9 cellular contexts compared by ENCODE assay signal in genomic region chr7:74355091-74355490, GRCh38.
DNase-seq lines count a peak whose midpoint lies in the region; ATAC-seq, FAIRE-seq and TF ChIP-seq lines count a peak whose summit lies in the region.
"Had no signal": no experiment of that assay in that cellular context is flagged by ENCODE, and none has a peak within 500 bp of the region (broad histone marks: within the 10 kb centered on the region; RNA-seq: fewer than 3 reads in every experiment).

No MANE protein-coding gene starts in this region.

- H3K4me1 Mint-ChIP-seq in naive thymus-derived CD8-positive, alpha-beta T cell, result no peaks in the 10 kb centered on the region

- peaks cover 0 to 13% (median 0%) of the 10 kb centered on the region in 9 donors for H3K9me3 Mint-ChIP-seq in naive thymus-derived CD8-positive, alpha-beta T cell

- H3K27me3 Mint-ChIP-seq in naive thymus-derived CD8-positive, alpha-beta T cell, result no peaks in the 10 kb centered on the region

- peaks cover 2 to 10% (median 6%) of the 10 kb centered on the region in 3 donors for H3K36me3 Mint-ChIP-seq in naive thymus-derived CD8-positive, alpha-beta T cell

- POLR2A ChIA-PET in naive thymus-derived CD8-positive, alpha-beta T cell (lab: Charles Lee), result no interaction called here

- ATAC-seq in naive thymus-derived CD8-positive, alpha-beta T cell, result no peak

- H3K27ac ChIP-seq in 22Rv1, result peak overlapping the region; percentile 70

- peak; percentile 77 for DNase-seq in H54 (ENCODE audit: insufficient read length, low spot score)
- DNase-seq in SW 1271 (lab: John Stamatoyannopoulos, UW), result peak; percentile 13 to 78
- peak; percentile 65 for DNase-seq in fibroblast of the conjunctiva (ENCODE audit: low read depth)
- no peak for DNase-seq in T-helper 1 cell
- DNase-seq in NCI-H2171 treated with DMSO at 0.1 percent for 48 hours (lab: John Stamatoyannopoulos, UW), result no peak
- no peak for DNase-seq in stimulated activated CD4-positive, alpha-beta T cell treated with anti-CD3 and anti-CD28 coated beads, Interleukin-2, amount 100 ng/mL, for 24 hours
- DNase-seq in naive thymus-derived CD8-positive, alpha-beta T cell, result no peak
- DNase-seq: GDM1 had no signal

- TF ChIP-seq POLR2A in H54 (IDR thresholded peaks at IDR 0.05; ENCODE audit: low read depth, low read length), result no peak

- H3K27ac Mint-ChIP-seq in naive thymus-derived CD8-positive, alpha-beta T cell, result no peak overlapping the region

- peak; percentile 50 for FAIRE-seq in H54 (lab: Jason Lieb, UNC)

- H3K4me3 Mint-ChIP-seq in naive thymus-derived CD8-positive, alpha-beta T cell, result no peak overlapping the region

- no peak for TF ChIP-seq CTCF in 22Rv1 (IDR thresholded peaks at IDR 0.05)

Comparison
In these comparisons a context has a peak if more than half of its experiments do, and no peak if none do; other contexts are left out.
1. DNase-seq: peak in H54 (single experiment), SW 1271 (2 of 2) and fibroblast of the conjunctiva (single experiment); none in T-helper 1 cell (0 of 5), NCI-H2171 treated with DMSO at 0.1 percent for 48 hours (single experiment), stimulated activated CD4-positive, alpha-beta T cell treated with anti-CD3 and anti-CD28 coated beads, Interleukin-2, amount 100 ng/mL, for 24 hours (0 of 2) and naive thymus-derived CD8-positive, alpha-beta T cell (0 of 10).